In the genomic region with DNA sequence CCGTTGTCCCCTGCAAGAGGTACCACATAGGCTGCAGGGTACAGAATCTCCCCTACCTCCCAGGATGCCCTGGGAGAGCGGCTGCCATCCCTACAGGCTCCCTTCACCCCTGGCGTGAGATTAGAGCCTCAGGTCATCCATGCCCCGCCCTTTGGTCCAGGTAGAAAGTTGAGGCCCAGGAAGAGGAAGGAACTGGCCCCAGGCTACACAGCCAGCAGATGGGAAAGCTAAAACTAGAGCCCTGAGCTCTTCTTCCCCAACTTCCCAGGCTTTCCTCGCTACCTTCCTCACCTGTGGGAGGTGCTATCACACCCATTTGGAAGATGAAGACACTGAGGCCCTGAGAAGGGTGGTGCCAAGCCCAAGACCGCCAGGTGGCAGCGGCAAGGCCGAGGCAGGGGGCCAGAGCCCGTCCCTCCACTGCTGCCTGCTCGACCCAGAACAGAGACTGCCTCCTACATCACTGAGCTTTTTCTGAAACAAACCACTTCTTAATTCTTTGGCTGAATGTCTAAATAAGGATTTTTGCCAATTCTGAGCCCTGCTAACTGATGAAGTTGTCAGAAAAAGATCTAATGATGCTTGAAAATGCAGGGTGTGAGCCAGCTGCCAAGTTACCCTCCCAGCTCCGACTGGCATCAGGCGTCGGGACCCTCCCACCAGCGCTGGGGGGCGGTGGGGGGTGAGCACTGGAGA, we compare ENCODE assay signal across 1 cellular context.
TF ChIP-seq lines count a peak whose summit lies in the region.

No MANE protein-coding gene starts in this region.

TF ChIP-seq in GM23338, 12 proteins besides CTCF, POLR2A, EP300 and RAD21 (continued from another document):
- TF ChIP-seq, protein P1, sequence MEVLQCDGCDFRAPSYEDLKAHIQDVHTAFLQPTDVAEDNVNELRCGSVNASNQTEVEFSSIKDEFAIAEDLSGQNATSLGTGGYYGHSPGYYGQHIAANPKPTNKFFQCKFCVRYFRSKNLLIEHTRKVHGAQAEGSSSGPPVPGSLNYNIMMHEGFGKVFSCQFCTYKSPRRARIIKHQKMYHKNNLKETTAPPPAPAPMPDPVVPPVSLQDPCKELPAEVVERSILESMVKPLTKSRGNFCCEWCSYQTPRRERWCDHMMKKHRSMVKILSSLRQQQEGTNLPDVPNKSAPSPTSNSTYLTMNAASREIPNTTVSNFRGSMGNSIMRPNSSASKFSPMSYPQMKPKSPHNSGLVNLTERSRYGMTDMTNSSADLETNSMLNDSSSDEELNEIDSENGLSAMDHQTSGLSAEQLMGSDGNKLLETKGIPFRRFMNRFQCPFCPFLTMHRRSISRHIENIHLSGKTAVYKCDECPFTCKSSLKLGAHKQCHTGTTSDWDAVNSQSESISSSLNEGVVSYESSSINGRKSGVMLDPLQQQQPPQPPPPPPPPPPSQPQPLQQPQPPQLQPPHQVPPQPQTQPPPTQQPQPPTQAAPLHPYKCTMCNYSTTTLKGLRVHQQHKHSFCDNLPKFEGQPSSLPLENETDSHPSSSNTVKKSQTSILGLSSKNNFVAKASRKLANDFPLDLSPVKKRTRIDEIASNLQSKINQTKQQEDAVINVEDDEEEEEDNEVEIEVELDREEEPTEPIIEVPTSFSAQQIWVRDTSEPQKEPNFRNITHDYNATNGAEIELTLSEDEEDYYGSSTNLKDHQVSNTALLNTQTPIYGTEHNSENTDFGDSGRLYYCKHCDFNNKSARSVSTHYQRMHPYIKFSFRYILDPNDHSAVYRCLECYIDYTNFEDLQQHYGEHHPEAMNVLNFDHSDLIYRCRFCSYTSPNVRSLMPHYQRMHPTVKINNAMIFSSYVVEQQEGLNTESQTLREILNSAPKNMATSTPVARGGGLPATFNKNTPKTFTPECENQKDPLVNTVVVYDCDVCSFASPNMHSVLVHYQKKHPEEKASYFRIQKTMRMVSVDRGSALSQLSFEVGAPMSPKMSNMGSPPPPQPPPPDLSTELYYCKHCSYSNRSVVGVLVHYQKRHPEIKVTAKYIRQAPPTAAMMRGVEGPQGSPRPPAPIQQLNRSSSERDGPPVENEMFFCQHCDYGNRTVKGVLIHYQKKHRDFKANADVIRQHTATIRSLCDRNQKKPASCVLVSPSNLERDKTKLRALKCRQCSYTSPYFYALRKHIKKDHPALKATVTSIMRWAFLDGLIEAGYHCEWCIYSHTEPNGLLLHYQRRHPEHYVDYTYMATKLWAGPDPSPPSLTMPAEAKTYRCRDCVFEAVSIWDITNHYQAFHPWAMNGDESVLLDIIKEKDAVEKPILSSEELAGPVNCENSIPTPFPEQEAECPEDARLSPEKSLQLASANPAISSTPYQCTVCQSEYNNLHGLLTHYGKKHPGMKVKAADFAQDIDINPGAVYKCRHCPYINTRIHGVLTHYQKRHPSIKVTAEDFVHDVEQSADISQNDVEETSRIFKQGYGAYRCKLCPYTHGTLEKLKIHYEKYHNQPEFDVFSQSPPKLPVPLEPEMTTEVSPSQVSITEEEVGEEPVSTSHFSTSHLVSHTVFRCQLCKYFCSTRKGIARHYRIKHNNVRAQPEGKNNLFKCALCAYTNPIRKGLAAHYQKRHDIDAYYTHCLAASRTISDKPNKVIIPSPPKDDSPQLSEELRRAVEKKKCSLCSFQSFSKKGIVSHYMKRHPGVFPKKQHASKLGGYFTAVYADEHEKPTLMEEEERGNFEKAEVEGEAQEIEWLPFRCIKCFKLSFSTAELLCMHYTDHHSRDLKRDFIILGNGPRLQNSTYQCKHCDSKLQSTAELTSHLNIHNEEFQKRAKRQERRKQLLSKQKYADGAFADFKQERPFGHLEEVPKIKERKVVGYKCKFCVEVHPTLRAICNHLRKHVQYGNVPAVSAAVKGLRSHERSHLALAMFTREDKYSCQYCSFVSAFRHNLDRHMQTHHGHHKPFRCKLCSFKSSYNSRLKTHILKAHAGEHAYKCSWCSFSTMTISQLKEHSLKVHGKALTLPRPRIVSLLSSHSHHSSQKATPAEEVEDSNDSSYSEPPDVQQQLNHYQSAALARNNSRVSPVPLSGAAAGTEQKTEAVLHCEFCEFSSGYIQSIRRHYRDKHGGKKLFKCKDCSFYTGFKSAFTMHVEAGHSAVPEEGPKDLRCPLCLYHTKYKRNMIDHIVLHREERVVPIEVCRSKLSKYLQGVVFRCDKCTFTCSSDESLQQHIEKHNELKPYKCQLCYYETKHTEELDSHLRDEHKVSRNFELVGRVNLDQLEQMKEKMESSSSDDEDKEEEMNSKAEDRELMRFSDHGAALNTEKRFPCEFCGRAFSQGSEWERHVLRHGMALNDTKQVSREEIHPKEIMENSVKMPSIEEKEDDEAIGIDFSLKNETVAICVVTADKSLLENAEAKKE (CRISPR knock-in tag; IDR thresholded peaks at IDR 0.05): no peak
- no peak for TF ChIP-seq ZNF114 (CRISPR knock-in tag; IDR thresholded peaks at IDR 0.05)
- no peak for TF ChIP-seq POLR2AphosphoS5 (IDR thresholded peaks at IDR 0.05; ENCODE audit: low read depth)
- TF ChIP-seq ZNF331 (CRISPR knock-in tag; IDR thresholded peaks at IDR 0.05; ENCODE audit: low read depth): no peak
- no peak for TF ChIP-seq EZH2 (IDR thresholded peaks at IDR 0.05; ENCODE audit: low read depth, unreplicated experiment)
- TF ChIP-seq, protein P2, sequence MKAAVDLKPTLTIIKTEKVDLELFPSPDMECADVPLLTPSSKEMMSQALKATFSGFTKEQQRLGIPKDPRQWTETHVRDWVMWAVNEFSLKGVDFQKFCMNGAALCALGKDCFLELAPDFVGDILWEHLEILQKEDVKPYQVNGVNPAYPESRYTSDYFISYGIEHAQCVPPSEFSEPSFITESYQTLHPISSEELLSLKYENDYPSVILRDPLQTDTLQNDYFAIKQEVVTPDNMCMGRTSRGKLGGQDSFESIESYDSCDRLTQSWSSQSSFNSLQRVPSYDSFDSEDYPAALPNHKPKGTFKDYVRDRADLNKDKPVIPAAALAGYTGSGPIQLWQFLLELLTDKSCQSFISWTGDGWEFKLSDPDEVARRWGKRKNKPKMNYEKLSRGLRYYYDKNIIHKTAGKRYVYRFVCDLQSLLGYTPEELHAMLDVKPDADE (IDR thresholded peaks at IDR 0.05): no peak
- TF ChIP-seq, protein P3, sequence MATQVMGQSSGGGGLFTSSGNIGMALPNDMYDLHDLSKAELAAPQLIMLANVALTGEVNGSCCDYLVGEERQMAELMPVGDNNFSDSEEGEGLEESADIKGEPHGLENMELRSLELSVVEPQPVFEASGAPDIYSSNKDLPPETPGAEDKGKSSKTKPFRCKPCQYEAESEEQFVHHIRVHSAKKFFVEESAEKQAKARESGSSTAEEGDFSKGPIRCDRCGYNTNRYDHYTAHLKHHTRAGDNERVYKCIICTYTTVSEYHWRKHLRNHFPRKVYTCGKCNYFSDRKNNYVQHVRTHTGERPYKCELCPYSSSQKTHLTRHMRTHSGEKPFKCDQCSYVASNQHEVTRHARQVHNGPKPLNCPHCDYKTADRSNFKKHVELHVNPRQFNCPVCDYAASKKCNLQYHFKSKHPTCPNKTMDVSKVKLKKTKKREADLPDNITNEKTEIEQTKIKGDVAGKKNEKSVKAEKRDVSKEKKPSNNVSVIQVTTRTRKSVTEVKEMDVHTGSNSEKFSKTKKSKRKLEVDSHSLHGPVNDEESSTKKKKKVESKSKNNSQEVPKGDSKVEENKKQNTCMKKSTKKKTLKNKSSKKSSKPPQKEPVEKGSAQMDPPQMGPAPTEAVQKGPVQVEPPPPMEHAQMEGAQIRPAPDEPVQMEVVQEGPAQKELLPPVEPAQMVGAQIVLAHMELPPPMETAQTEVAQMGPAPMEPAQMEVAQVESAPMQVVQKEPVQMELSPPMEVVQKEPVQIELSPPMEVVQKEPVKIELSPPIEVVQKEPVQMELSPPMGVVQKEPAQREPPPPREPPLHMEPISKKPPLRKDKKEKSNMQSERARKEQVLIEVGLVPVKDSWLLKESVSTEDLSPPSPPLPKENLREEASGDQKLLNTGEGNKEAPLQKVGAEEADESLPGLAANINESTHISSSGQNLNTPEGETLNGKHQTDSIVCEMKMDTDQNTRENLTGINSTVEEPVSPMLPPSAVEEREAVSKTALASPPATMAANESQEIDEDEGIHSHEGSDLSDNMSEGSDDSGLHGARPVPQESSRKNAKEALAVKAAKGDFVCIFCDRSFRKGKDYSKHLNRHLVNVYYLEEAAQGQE (IDR thresholded peaks at IDR 0.05; ENCODE audit: unreplicated experiment): no peak
- TF ChIP-seq STAT1 (IDR thresholded peaks at IDR 0.05; ENCODE audit: unreplicated experiment): no peak
- no peak for TF ChIP-seq NANOG (IDR thresholded peaks at IDR 0.05; ENCODE audit: borderline replicate concordance)
- TF ChIP-seq CREB1 (CRISPR knock-in tag; IDR thresholded peaks at IDR 0.05; ENCODE audit: low read depth): no peak
